In the genomic region with DNA sequence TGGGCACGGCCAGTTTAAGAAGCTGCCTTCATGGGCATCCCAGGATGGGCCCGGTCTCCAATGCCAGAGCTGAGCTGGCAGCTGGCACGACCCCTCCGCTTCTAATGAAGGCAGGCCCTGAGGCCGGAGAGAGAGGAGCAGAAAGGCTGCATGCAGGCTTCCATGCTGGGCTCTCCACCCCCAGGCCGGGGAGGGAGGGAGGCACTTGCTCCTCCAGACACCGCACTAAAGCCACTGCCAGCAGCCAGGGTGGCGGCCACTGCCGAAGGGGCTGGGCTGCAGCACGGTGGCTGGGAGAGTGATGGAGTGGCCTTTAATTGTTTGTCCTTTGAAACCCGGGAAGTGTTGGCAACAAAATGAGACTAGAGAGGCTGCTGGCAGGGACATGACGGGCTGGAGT, we compare ENCODE assay signal across 19 cellular contexts.
DNase-seq lines count a peak whose midpoint lies in the region; ATAC-seq and TF ChIP-seq lines count a peak whose summit lies in the region.
"Had no signal": no experiment of that assay in that cellular context is flagged by ENCODE, and none has a peak within 500 bp of the region (broad histone marks: within the 10 kb centered on the region; RNA-seq: fewer than 3 reads in every experiment).

No MANE protein-coding gene starts in this region.

- TF ChIP-seq CTCF in left ventricle myocardium inferior (IDR thresholded peaks at IDR 0.05; ENCODE audit: borderline replicate concordance), result no peak
- no peak for TF ChIP-seq CTCF in upper lobe of right lung (IDR thresholded peaks at IDR 0.05)

- peaks cover 11% of the 10 kb centered on the region for H3K4me1 Mint-ChIP-seq in activated naive CD4-positive, alpha-beta T cell treated with anti-CD3 and anti-CD28 coated beads, Interleukin-2, amount 10 ng/mL, durations not matched to agents 7 days and 5 days
- H3K4me1 Mint-ChIP-seq: nephron; stimulated activated naive CD8-positive, alpha-beta T cell treated with anti-CD3 and anti-CD28 coated beads, Interleukin-15, amount 100 ng/mL, for 72 hours had no signal

- intact Hi-C loops in Right ventricle myocardium inferior (cut with DNase I) (no loop called here), left ventricle myocardium inferior (cut with micrococcal nuclease) (no loop called here), upper lobe of right lung (cut with DNase I) (no loop called here)

- H3K27me3 ChIP-seq in left ventricle myocardium inferior (ENCODE audit: low read depth) (peaks cover 35% of the 10 kb centered on the region), upper lobe of right lung (no peaks in the 10 kb centered on the region)

- H3K27ac Mint-ChIP-seq in activated naive CD4-positive, alpha-beta T cell treated with anti-CD3 and anti-CD28 coated beads, Interleukin-2, amount 10 ng/mL, durations not matched to agents 7 days and 5 days, result no peak overlapping the region
- H3K27ac Mint-ChIP-seq: activated naive CD8-positive, alpha-beta T cell; activated T-cell treated with anti-CD3 and anti-CD28 coated beads, Interleukin-2, amount 50 U/mL, for 24 hours; nephron; stimulated activated naive CD8-positive, alpha-beta T cell treated with anti-CD3 and anti-CD28 coated beads, Interleukin-15, amount 100 ng/mL, for 72 hours; type B pancreatic cell had no signal

- peaks cover 6% of the 10 kb centered on the region for H3K4me1 ChIP-seq in left ventricle myocardium inferior
- no peaks in the 10 kb centered on the region for H3K4me1 ChIP-seq in upper lobe of right lung

- H3K27ac ChIP-seq in left ventricle myocardium inferior (replicated peaks) (no peak overlapping the region), upper lobe of right lung (no peak overlapping the region)
- H3K27ac ChIP-seq: C4-2B, RWPE1 had no signal

- no peaks in the 10 kb centered on the region for H3K36me3 Mint-ChIP-seq in activated naive CD4-positive, alpha-beta T cell treated with anti-CD3 and anti-CD28 coated beads, Interleukin-2, amount 10 ng/mL, durations not matched to agents 7 days and 5 days
- H3K36me3 Mint-ChIP-seq: activated naive CD8-positive, alpha-beta T cell; type B pancreatic cell had no signal

- no peaks in the 10 kb centered on the region for H3K36me3 ChIP-seq in left ventricle myocardium inferior
- H3K36me3 ChIP-seq in upper lobe of right lung, result no peaks in the 10 kb centered on the region

- no peak for DNase-seq in Right ventricle myocardium inferior (ENCODE audit: missing footprints)
- DNase-seq in left ventricle myocardium inferior, result no peak
- peak; percentile 64 for DNase-seq in NCI-H2227 (lab: John Stamatoyannopoulos, UW; ENCODE audit: unreplicated experiment)
- peak; percentile 17 for DNase-seq in globus pallidus (ENCODE audit: low spot score)
- no peak for DNase-seq in upper lobe of right lung
- no peak for DNase-seq in activated naive CD4-positive, alpha-beta T cell treated with anti-CD3 and anti-CD28 coated beads, Interleukin-2, amount 10 ng/mL, durations not matched to agents 7 days and 5 days
- DNase-seq: activated T-cell treated with anti-CD3 and anti-CD28 coated beads, Interleukin-2, amount 50 U/mL, for 24 hours; H7; KG1; NCI-H1436 treated with DMSO at 0.1 percent for 48 hours; stimulated activated naive CD8-positive, alpha-beta T cell treated with anti-CD3 and anti-CD28 coated beads, Interleukin-15, amount 100 ng/mL, for 72 hours had no signal

- H3K4me3 ChIP-seq in left ventricle myocardium inferior (no peak overlapping the region), upper lobe of right lung (no peak overlapping the region)

- H3K27me3 Mint-ChIP-seq in activated naive CD4-positive, alpha-beta T cell treated with anti-CD3 and anti-CD28 coated beads, Interleukin-2, amount 10 ng/mL, durations not matched to agents 7 days and 5 days, result peaks cover 34% of the 10 kb centered on the region
- H3K27me3 Mint-ChIP-seq: stimulated activated naive CD8-positive, alpha-beta T cell treated with anti-CD3 and anti-CD28 coated beads, Interleukin-15, amount 100 ng/mL, for 72 hours had no signal

- peak; percentile 65 for ATAC-seq in Right ventricle myocardium inferior
- peak; percentile 52 for ATAC-seq in upper lobe of right lung
- ATAC-seq in HG03175 (IDR thresholded peaks at IDR 0.05; ENCODE audit: unreplicated experiment), result no peak
- ATAC-seq in HG02938 (IDR thresholded peaks at IDR 0.05; ENCODE audit: unreplicated experiment), result no peak
- ATAC-seq: esophagus mucosa; stimulated activated naive CD8-positive, alpha-beta T cell treated with anti-CD3 and anti-CD28 coated beads, Interleukin-15, amount 100 ng/mL, for 72 hours had no signal

- H3K9me3 ChIP-seq in left ventricle myocardium inferior (replicated peaks) (no peaks in the 10 kb centered on the region), upper lobe of right lung (no peaks in the 10 kb centered on the region)

- peaks cover 3% of the 10 kb centered on the region for H3K9me3 Mint-ChIP-seq in activated naive CD4-positive, alpha-beta T cell treated with anti-CD3 and anti-CD28 coated beads, Interleukin-2, amount 10 ng/mL, durations not matched to agents 7 days and 5 days
- H3K9me3 Mint-ChIP-seq: activated T-cell treated with anti-CD3 and anti-CD28 coated beads, Interleukin-2, amount 50 U/mL, for 24 hours; nephron; stimulated activated naive CD8-positive, alpha-beta T cell treated with anti-CD3 and anti-CD28 coated beads, Interleukin-15, amount 100 ng/mL, for 72 hours; type B pancreatic cell had no signal

- CTCF ChIA-PET in activated naive CD4-positive, alpha-beta T cell treated with anti-CD3 and anti-CD28 coated beads, Interleukin-2, amount 10 ng/mL, durations not matched to agents 7 days and 5 days (lab: Charles Lee), result no interaction called here

- H3K4me3 Mint-ChIP-seq in activated naive CD4-positive, alpha-beta T cell treated with anti-CD3 and anti-CD28 coated beads, Interleukin-2, amount 10 ng/mL, durations not matched to agents 7 days and 5 days, result no peak overlapping the region
- H3K4me3 Mint-ChIP-seq: activated naive CD8-positive, alpha-beta T cell; activated T-cell treated with anti-CD3 and anti-CD28 coated beads, Interleukin-2, amount 50 U/mL, for 24 hours; nephron; stimulated activated naive CD8-positive, alpha-beta T cell treated with anti-CD3 and anti-CD28 coated beads, Interleukin-15, amount 100 ng/mL, for 72 hours; type B pancreatic cell had no signal

Comparison
In these comparisons a context has a peak if more than half of its experiments do, and no peak if none do; other contexts are left out.
1. ATAC-seq: peak in Right ventricle myocardium inferior (single experiment) and upper lobe of right lung (single experiment); none in HG03175 (single experiment) and HG02938 (single experiment).
2. DNase-seq: peak in NCI-H2227 (single experiment) and globus pallidus (single experiment); none in Right ventricle myocardium inferior (single experiment), left ventricle myocardium inferior (single experiment), upper lobe of right lung (single experiment) and activated naive CD4-positive, alpha-beta T cell treated with anti-CD3 and anti-CD28 coated beads, Interleukin-2, amount 10 ng/mL, durations not matched to agents 7 days and 5 days (single experiment).